ENCODE assay signal across 8 cellular contexts in genomic region chr4:155866177-155866576, GRCh38. TPM values are rescaled to one million over a fixed set of nuclear protein-coding genes. Genes with fewer than 3 reads are reported as not detected.
"Had no signal": no experiment of that assay in that cellular context is flagged by ENCODE, and none has a peak within 500 bp of the region (broad histone marks: within the 10 kb centered on the region; RNA-seq: fewer than 3 reads in every experiment).

Gene ASIC5 (minus strand): TSS chr4:155866277. CDS start chr4:155866226, 51 bp downstream.

- ATAC-seq: GM23338, K562 had no signal

- H3K4me2 ChIP-seq: GM23338 had no signal

- H2AFZ ChIP-seq: GM23338 had no signal

- DNase-seq: H9, HCEC 1CT, IMR-90, KG1 had no signal

- H3K4me3 ChIP-seq: GM23338, K562 had no signal

RNA-seq across cellular contexts. Expression of gene ASIC5, which starts in this region (rescaled TPM):
- total RNA-seq: GM23338, H1, H9, HT-29, IMR-90, K562 had no signal
- polyA plus RNA-seq: GM23338, H1, IMR-90, K562 had no signal
